Comparison of ENCODE assay signal across 11 cellular contexts in the genomic region with DNA sequence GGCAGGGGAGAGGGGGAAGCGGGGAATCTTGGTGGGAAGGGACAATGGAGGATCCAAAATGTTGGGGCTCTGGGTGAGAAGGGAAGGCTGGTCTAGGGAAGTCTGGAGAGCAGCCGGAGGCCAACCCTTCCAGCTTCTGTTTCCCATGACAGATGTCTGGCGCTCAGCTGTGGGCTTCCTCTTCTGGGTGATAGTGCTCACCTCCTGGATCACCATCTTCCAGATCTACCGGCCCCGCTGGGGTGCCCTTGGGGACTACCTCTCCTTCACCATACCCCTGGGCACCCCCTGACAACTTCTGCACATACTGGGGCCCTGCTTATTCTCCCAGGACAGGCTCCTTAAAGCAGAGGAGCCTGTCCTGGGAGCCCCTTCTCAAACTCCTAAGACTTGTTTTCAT. TPM values are rescaled to one million over a fixed set of nuclear protein-coding genes. Genes with fewer than 3 reads are reported as not detected.
A peak's percentile ranks its signal among the peaks of the same experiment; 100 is the strongest.
DNase-seq lines count a peak whose midpoint lies in the region; ATAC-seq and TF ChIP-seq lines count a peak whose summit lies in the region.
"Had no signal": no experiment of that assay in that cellular context is flagged by ENCODE, and none has a peak within 500 bp of the region (broad histone marks: within the 10 kb centered on the region; RNA-seq: fewer than 3 reads in every experiment).

No MANE protein-coding gene starts in this region.

- peak overlapping the region; percentile 85 to 88 for H3K9ac ChIP-seq in duodenal mucosa (ENCODE audit: low read depth in 1 of 2, low read length in 2 of 2)

- no peak for DNase-seq in Caco-2
- no peak for DNase-seq in NB4 (ENCODE audit: low read depth)
- DNase-seq in NCI-H1417 (lab: John Stamatoyannopoulos, UW): no peak
- no peak for DNase-seq in GDM1 (lab: John Stamatoyannopoulos, UW)
- DNase-seq: caudate nucleus, nucleus accumbens, SIG-M5 had no signal

- H3K27ac ChIP-seq in duodenal mucosa (ENCODE audit: low read depth, low read length) (no peak overlapping the region), neutrophil (peak overlapping the region; percentile 96)

- ATAC-seq in GM19395 (IDR thresholded peaks at IDR 0.05; ENCODE audit: unreplicated experiment): no peak
- no peak for ATAC-seq in HG02571 (IDR thresholded peaks at IDR 0.05; ENCODE audit: unreplicated experiment)

- no peaks in the 10 kb centered on the region for H3K9me3 ChIP-seq in Caco-2
- no peaks in the 10 kb centered on the region for H3K9me3 ChIP-seq in duodenal mucosa (ENCODE audit: control insufficient read depth in 1 of 2, low read length in 2 of 2)
- no peaks in the 10 kb centered on the region for H3K9me3 ChIP-seq in neutrophil

- POLR2A ChIA-PET in Caco-2 (lab: Charles Lee): no interaction called here

- TF ChIP-seq POLR2A in NB4 (IDR thresholded peaks at IDR 0.05; ENCODE audit: extremely low read depth, insufficient read length): no peak

- H3K27ac Mint-ChIP-seq in Caco-2 (ENCODE audit: unreplicated experiment): peak overlapping the region; percentile 98

- H3K36me3 ChIP-seq in Caco-2 (ENCODE audit: control insufficient read depth, insufficient read depth, low read length): no peaks in the 10 kb centered on the region
- H3K36me3 ChIP-seq in duodenal mucosa (ENCODE audit: control insufficient read depth in 1 of 2, insufficient read depth in 2 of 2, low read length in 2 of 2): peaks cover 0 to 3% of the 10 kb centered on the region in 2 donors
- no peaks in the 10 kb centered on the region for H3K36me3 ChIP-seq in neutrophil

- CTCF ChIA-PET in Caco-2 (lab: Charles Lee): interaction anchor here (0.7 to 1.6 kb wide), 3 partner anchors 10 to 476 kb away, joined by 6 to 12 read pairs (median 6); no protein-coding TSS in a partner anchor

- H3K4me3 ChIP-seq in Caco-2 (ENCODE audit: low read depth, low read length) (no peak overlapping the region; the same call in 1 of the 2 replicates), NB4 (ENCODE audit: low read depth, low read length) (peak overlapping the region; percentile 86), duodenal mucosa (ENCODE audit: low read depth in 1 of 2, low read length in 2 of 2) (peak overlapping the region; percentile 90 to 91), neutrophil (ENCODE audit: low read depth in 1 of 2, low read length in 1 of 2) (peak overlapping the region; percentile 74 to 83)

- no peaks in the 10 kb centered on the region for H3K27me3 ChIP-seq in Caco-2 (replicated peaks; ENCODE audit: control insufficient read depth, insufficient read depth, low read length)
- no peaks in the 10 kb centered on the region for H3K27me3 ChIP-seq in duodenal mucosa (ENCODE audit: control insufficient read depth in 1 of 2, insufficient read depth in 2 of 2, low read length in 2 of 2)
- H3K27me3 ChIP-seq in neutrophil: no peaks in the 10 kb centered on the region

- peaks cover 54% of the 10 kb centered on the region for H3K36me3 Mint-ChIP-seq in Caco-2 (ENCODE audit: insufficient read depth, unreplicated experiment)

- no TSS peak for BruUV-seq in Caco-2 (replicated peaks; lab: Mats Ljungman, UMichigan)

- intact Hi-C loops in Caco-2 (cut with micrococcal nuclease; ENCODE audit: unreplicated experiment): no loop called here

- H3K4me3 Mint-ChIP-seq in Caco-2 (ENCODE audit: unreplicated experiment): peak overlapping the region; percentile 93

- H3K27me3 Mint-ChIP-seq in Caco-2 (ENCODE audit: insufficient read depth, unreplicated experiment): no peaks in the 10 kb centered on the region

- H3K4me1 ChIP-seq in Caco-2 (peaks cover 7% of the 10 kb centered on the region), duodenal mucosa (ENCODE audit: control insufficient read depth in 1 of 2, insufficient read depth in 2 of 2, low read length in 2 of 2) (peaks cover 25 to 35% of the 10 kb centered on the region in 2 donors), neutrophil (ENCODE audit: control insufficient read depth in 1 of 2, insufficient read depth in 1 of 2, low read depth in 1 of 2, low read length in 1 of 2) (peaks cover 58 to 65% of the 10 kb centered on the region in 2 experiments)

- no peaks in the 10 kb centered on the region for H3K9me3 Mint-ChIP-seq in Caco-2 (ENCODE audit: unreplicated experiment)

- TF ChIP-seq CTCF in Caco-2 (IDR thresholded peaks at IDR 0.05; ENCODE audit: insufficient read depth in 1 of 2, low read depth in 1 of 2, low read length in 1 of 2, severe bottlenecking in 1 of 2, unreplicated experiment in 1 of 2): no peak
- TF ChIP-seq CTCF in NB4 (IDR thresholded peaks at IDR 0.05; ENCODE audit: low read depth, low read length): no peak
- TF ChIP-seq CTCF in neutrophil (IDR thresholded peaks at IDR 0.05): no peak

- H3K4me1 Mint-ChIP-seq in Caco-2 (ENCODE audit: low read depth, unreplicated experiment): peaks cover 23% of the 10 kb centered on the region

RNA-seq across cellular contexts. Expression of a gene that starts 1.1 kb away (rescaled TPM):
- 70.2 and 70.5 TPM in 2 replicates for total RNA-seq in Caco-2 (2022)

RNA-seq across cellular contexts. Expression of a gene that starts 1.3 kb away (rescaled TPM):
- 21.3 and 24.6 TPM in 2 replicates for total RNA-seq in Caco-2 (2022)

RNA-seq across cellular contexts. Expression of a gene that starts 1.8 kb away (rescaled TPM):
- total RNA-seq in Caco-2 (2022): 8.1 and 10.2 TPM in 2 replicates

RNA-seq across cellular contexts. Expression of a gene that starts 4.3 kb away (rescaled TPM):
- 10.1 and 11.3 TPM in 2 replicates for total RNA-seq in Caco-2 (2022)

RNA-seq across cellular contexts. Expression of a gene that starts 10.3 kb away (rescaled TPM):
- total RNA-seq in Caco-2 (2022): 0.48 and 0.81 TPM in 2 replicates
